ENCODE assay signal across 31 cellular contexts in genomic region chr6:160634706-160635105, GRCh38.
DNase-seq lines count a peak whose midpoint lies in the region; ATAC-seq lines count a peak whose summit lies in the region.
"Had no signal": no experiment of that assay in that cellular context is flagged by ENCODE, and none has a peak within 500 bp of the region (broad histone marks: within the 10 kb centered on the region; RNA-seq: fewer than 3 reads in every experiment).

No MANE protein-coding gene starts in this region.

- no peak overlapping the region for H3K4me3 ChIP-seq in adipocyte (ENCODE audit: low read length)
- H3K4me3 ChIP-seq: breast epithelium, GM23248, hepatocyte, left ventricle myocardium inferior had no signal

- peak; percentile 39 for ATAC-seq in stimulated activated naive CD8-positive, alpha-beta T cell treated with anti-CD3 and anti-CD28 coated beads, Interleukin-15, amount 100 ng/mL, for 72 hours
- no peak for ATAC-seq in stimulated activated naive CD8-positive, alpha-beta T cell treated with anti-CD3 and anti-CD28 coated beads, Interleukin-15, Interleukin-2, amounts not matched to agents 100 U/mL and 50 U/mL, for 24 hours
- ATAC-seq in activated naive CD8-positive, alpha-beta T cell treated with anti-CD3 and anti-CD28 coated beads, Interleukin-2, amount 50 U/mL, for 24 hours = no peak
- ATAC-seq: activated T-cell treated with anti-CD3 and anti-CD28 coated beads, Interleukin-2, amount 50 U/mL, for 72 hours; effector memory CD8-positive, alpha-beta T cell; naive thymus-derived CD4-positive, alpha-beta T cell had no signal

- no peak overlapping the region for H3K9ac ChIP-seq in adipocyte (ENCODE audit: low read length)
- H3K9ac ChIP-seq: GM23248 had no signal

- H3K4me3 Mint-ChIP-seq in stimulated activated naive CD8-positive, alpha-beta T cell treated with anti-CD3 and anti-CD28 coated beads, Interleukin-15, amount 100 ng/mL, for 72 hours = no peak overlapping the region
- H3K4me3 Mint-ChIP-seq in activated naive CD8-positive, alpha-beta T cell treated with anti-CD3 and anti-CD28 coated beads, Interleukin-2, amount 50 U/mL, for 24 hours = no peak overlapping the region
- H3K4me3 Mint-ChIP-seq: activated naive CD4-positive, alpha-beta T cell treated with anti-CD3 and anti-CD28 coated beads, Interleukin-2, amount 10 ng/mL, durations not matched to agents 7 days and 5 days; activated T-cell treated with anti-CD3 and anti-CD28 coated beads, Interleukin-2, amount 50 U/mL, for 72 hours; CD4-positive, CD25-positive, alpha-beta regulatory T cell; effector memory CD8-positive, alpha-beta T cell; naive thymus-derived CD4-positive, alpha-beta T cell; T-helper 1 cell treated with Interleukin-12 subunit alpha and Interleukin-12 subunit beta and Interleukin-4 antibody, amounts not matched to agents 30 μg/mL and 1 μg/mL, for 36 hours; type B pancreatic cell had no signal

- H3K27ac Mint-ChIP-seq in stimulated activated naive CD8-positive, alpha-beta T cell treated with anti-CD3 and anti-CD28 coated beads, Interleukin-15, amount 100 ng/mL, for 72 hours = no peak overlapping the region
- no peak overlapping the region for H3K27ac Mint-ChIP-seq in activated naive CD8-positive, alpha-beta T cell treated with anti-CD3 and anti-CD28 coated beads, Interleukin-2, amount 50 U/mL, for 24 hours
- H3K27ac Mint-ChIP-seq: activated naive CD4-positive, alpha-beta T cell treated with anti-CD3 and anti-CD28 coated beads, Interleukin-2, amount 10 ng/mL, durations not matched to agents 7 days and 5 days; activated T-cell treated with anti-CD3 and anti-CD28 coated beads, Interleukin-2, amount 50 U/mL, for 72 hours; CD4-positive, CD25-positive, alpha-beta regulatory T cell; effector memory CD8-positive, alpha-beta T cell; naive thymus-derived CD4-positive, alpha-beta T cell; T-helper 1 cell treated with Interleukin-12 subunit alpha and Interleukin-12 subunit beta and Interleukin-4 antibody, amounts not matched to agents 30 μg/mL and 1 μg/mL, for 36 hours; type B pancreatic cell had no signal

- no peaks in the 10 kb centered on the region for H3K4me1 Mint-ChIP-seq in stimulated activated naive CD8-positive, alpha-beta T cell treated with anti-CD3 and anti-CD28 coated beads, Interleukin-15, amount 100 ng/mL, for 72 hours
- no peaks in the 10 kb centered on the region for H3K4me1 Mint-ChIP-seq in activated naive CD8-positive, alpha-beta T cell treated with anti-CD3 and anti-CD28 coated beads, Interleukin-2, amount 50 U/mL, for 24 hours
- H3K4me1 Mint-ChIP-seq: activated naive CD4-positive, alpha-beta T cell treated with anti-CD3 and anti-CD28 coated beads, Interleukin-2, amount 10 ng/mL, durations not matched to agents 7 days and 5 days; CD4-positive, CD25-positive, alpha-beta regulatory T cell; naive thymus-derived CD4-positive, alpha-beta T cell had no signal

- no peaks in the 10 kb centered on the region for H3K36me3 Mint-ChIP-seq in activated naive CD8-positive, alpha-beta T cell treated with anti-CD3 and anti-CD28 coated beads, Interleukin-2, amount 50 U/mL, for 24 hours (ENCODE audit: low read depth)
- H3K36me3 Mint-ChIP-seq: activated naive CD4-positive, alpha-beta T cell treated with anti-CD3 and anti-CD28 coated beads, Interleukin-2, amount 10 ng/mL, durations not matched to agents 7 days and 5 days; CD4-positive, CD25-positive, alpha-beta regulatory T cell; naive thymus-derived CD4-positive, alpha-beta T cell; type B pancreatic cell had no signal

- no peaks in the 10 kb centered on the region for H3K4me1 ChIP-seq in adipocyte (ENCODE audit: control insufficient read depth, insufficient read depth, low read length)
- H3K4me1 ChIP-seq: breast epithelium, left ventricle myocardium inferior had no signal

- peak in 1 of 2 donors; percentile 10 for DNase-seq in stimulated activated naive CD8-positive, alpha-beta T cell treated with anti-CD3 and anti-CD28 coated beads, Interleukin-15, amount 100 ng/mL, for 72 hours
- no peak for DNase-seq in stimulated activated naive CD8-positive, alpha-beta T cell treated with anti-CD3 and anti-CD28 coated beads, Interleukin-15, Interleukin-2, amounts not matched to agents 100 U/mL and 50 U/mL, for 24 hours
- peak; percentile 1 for DNase-seq in adipocyte (ENCODE audit: low read depth)
- DNase-seq in kidney tubule cell (ENCODE audit: low spot score) = peak; percentile 24
- DNase-seq in activated naive CD8-positive, alpha-beta T cell treated with anti-CD3 and anti-CD28 coated beads, Interleukin-2, amount 50 U/mL, for 24 hours = no peak
- no peak for DNase-seq in activated effector memory CD4-positive, alpha-beta T cell treated with Interleukin-2 at 50 U/mL for 16 hours
- DNase-seq in NCI-H1417 treated with DMSO at 0.1 percent for 48 hours (lab: John Stamatoyannopoulos, UW) = no peak
- DNase-seq: activated CD4-positive, alpha-beta T cell treated with anti-CD3 and anti-CD28 coated beads for 1 hour; activated naive CD4-positive, alpha-beta T cell treated with anti-CD3 and anti-CD28 coated beads, Interleukin-2, amount 10 ng/mL, durations not matched to agents 7 days and 5 days; activated T-cell treated with anti-CD3 and anti-CD28 coated beads, Interleukin-2, amount 50 U/mL, for 72 hours; effector memory CD8-positive, alpha-beta T cell; erythroblast; foreskin melanocyte; GM23248; Karpas-422; left ventricle myocardium inferior; midbrain; MV-4-11; NCI-H146; NCI-H2107; NCI-H774; occipital lobe; RPMI8226; stimulated activated CD4-positive, alpha-beta T cell treated with anti-CD3 and anti-CD28 coated beads, Interleukin-2, amount 100 ng/mL, for 24 hours; substantia nigra had no signal

- H3K9me3 ChIP-seq in adipocyte (ENCODE audit: control insufficient read depth, low read length) = no peaks in the 10 kb centered on the region

- H3K27me3 ChIP-seq in adipocyte (replicated peaks; ENCODE audit: control insufficient read depth, insufficient read depth, low read length) = no peaks in the 10 kb centered on the region
- H3K27me3 ChIP-seq: breast epithelium, hepatocyte had no signal

- H3K36me3 ChIP-seq in adipocyte (ENCODE audit: control insufficient read depth, insufficient read depth, low read length, severe bottlenecking) = no peaks in the 10 kb centered on the region
- H3K36me3 ChIP-seq: breast epithelium, left ventricle myocardium inferior had no signal

- H3K27me3 Mint-ChIP-seq in stimulated activated naive CD8-positive, alpha-beta T cell treated with anti-CD3 and anti-CD28 coated beads, Interleukin-15, amount 100 ng/mL, for 72 hours = no peaks in the 10 kb centered on the region
- H3K27me3 Mint-ChIP-seq in activated naive CD8-positive, alpha-beta T cell treated with anti-CD3 and anti-CD28 coated beads, Interleukin-2, amount 50 U/mL, for 24 hours = no peaks in the 10 kb centered on the region
- H3K27me3 Mint-ChIP-seq: activated naive CD4-positive, alpha-beta T cell treated with anti-CD3 and anti-CD28 coated beads, Interleukin-2, amount 10 ng/mL, durations not matched to agents 7 days and 5 days; CD4-positive, CD25-positive, alpha-beta regulatory T cell; effector memory CD8-positive, alpha-beta T cell; naive thymus-derived CD4-positive, alpha-beta T cell; type B pancreatic cell had no signal

- H3K9me3 Mint-ChIP-seq in stimulated activated naive CD8-positive, alpha-beta T cell treated with anti-CD3 and anti-CD28 coated beads, Interleukin-15, amount 100 ng/mL, for 72 hours = no peaks in the 10 kb centered on the region
- H3K9me3 Mint-ChIP-seq in activated naive CD8-positive, alpha-beta T cell treated with anti-CD3 and anti-CD28 coated beads, Interleukin-2, amount 50 U/mL, for 24 hours = no peaks in the 10 kb centered on the region
- H3K9me3 Mint-ChIP-seq: activated naive CD4-positive, alpha-beta T cell treated with anti-CD3 and anti-CD28 coated beads, Interleukin-2, amount 10 ng/mL, durations not matched to agents 7 days and 5 days; activated T-cell treated with anti-CD3 and anti-CD28 coated beads, Interleukin-2, amount 50 U/mL, for 72 hours; CD4-positive, CD25-positive, alpha-beta regulatory T cell; effector memory CD8-positive, alpha-beta T cell; T-helper 1 cell treated with Interleukin-12 subunit alpha and Interleukin-12 subunit beta and Interleukin-4 antibody, amounts not matched to agents 30 μg/mL and 1 μg/mL, for 36 hours; type B pancreatic cell had no signal

Comparison
In these comparisons a context has a peak if more than half of its experiments do, and no peak if none do; other contexts are left out.
1. DNase-seq: peak in adipocyte (single experiment) and kidney tubule cell (single experiment); none in stimulated activated naive CD8-positive, alpha-beta T cell treated with anti-CD3 and anti-CD28 coated beads, Interleukin-15, Interleukin-2, amounts not matched to agents 100 U/mL and 50 U/mL, for 24 hours (single experiment), activated naive CD8-positive, alpha-beta T cell treated with anti-CD3 and anti-CD28 coated beads, Interleukin-2, amount 50 U/mL, for 24 hours (single experiment), activated effector memory CD4-positive, alpha-beta T cell treated with Interleukin-2 at 50 U/mL for 16 hours (single experiment) and NCI-H1417 treated with DMSO at 0.1 percent for 48 hours (single experiment).